ENCODE assay signal across 8 cellular contexts in genomic region chr6:45830441-45831139, GRCh38.
A peak's percentile ranks its signal among the peaks of the same experiment; 100 is the strongest.
DNase-seq lines count a peak whose midpoint lies in the region; ATAC-seq and TF ChIP-seq lines count a peak whose summit lies in the region.

No MANE protein-coding gene starts in this region.

- no peaks in the 10 kb centered on the region for H3K36me3 Mint-ChIP-seq in CD4-positive, CD25-positive, alpha-beta regulatory T cell
- no peaks in the 10 kb centered on the region for H3K36me3 Mint-ChIP-seq in natural killer cell

- peaks cover 3% of the 10 kb centered on the region for H3K27me3 ChIP-seq in CD4-positive, CD25-positive, alpha-beta regulatory T cell (ENCODE audit: control insufficient read depth, insufficient read depth, low read length)
- no peaks in the 10 kb centered on the region for H3K27me3 ChIP-seq in gastroesophageal sphincter

- intact Hi-C loops in natural killer cell (cut with micrococcal nuclease): no loop called here

- peak overlapping the region in 2 of 3 donors; percentile 11 to 57 for H3K27ac Mint-ChIP-seq in CD4-positive, CD25-positive, alpha-beta regulatory T cell
- peak overlapping the region in 1 of 2 donors; percentile 77 for H3K27ac Mint-ChIP-seq in natural killer cell

- no peak overlapping the region for H3K27ac ChIP-seq in CD4-positive, CD25-positive, alpha-beta regulatory T cell (ENCODE audit: insufficient read depth, low read length, poor library complexity, severe bottlenecking)
- H3K27ac ChIP-seq in gastroesophageal sphincter: no peak overlapping the region

- peak; percentile 54 to 64 for ATAC-seq in CD4-positive, CD25-positive, alpha-beta regulatory T cell (ENCODE audit: low read depth in 2 of 2)
- ATAC-seq in GM19372 (IDR thresholded peaks at IDR 0.05; ENCODE audit: low read depth, unreplicated experiment) (peak; percentile 91), HG03354 (IDR thresholded peaks at IDR 0.05; ENCODE audit: poor library complexity, severe bottlenecking, unreplicated experiment) (peak; percentile 95), natural killer cell (peak; percentile 61 to 85 (median 70)), gastroesophageal sphincter (no peak)

- peak in 2 of 3 donors; percentile 0 to 50 for DNase-seq in CD4-positive, CD25-positive, alpha-beta regulatory T cell
- DNase-seq in activated CD4-positive, alpha-beta T cell treated with anti-CD3 and anti-CD28 coated beads, Interleukin-2, amount 50 U/mL, for 24 hours (ENCODE audit: low read depth in 1 of 2, low spot score in 1 of 2): peak; percentile 5 to 15
- no peak for DNase-seq in natural killer cell
- DNase-seq in amniotic stem cell (lab: John Stamatoyannopoulos, UW): no peak
- DNase-seq in NCI-H1436 (lab: John Stamatoyannopoulos, UW): no peak

- H3K4me3 Mint-ChIP-seq in CD4-positive, CD25-positive, alpha-beta regulatory T cell: peak overlapping the region; percentile 30 to 86 (median 76)
- peak overlapping the region; percentile 19 for H3K4me3 Mint-ChIP-seq in natural killer cell

- H3K36me3 ChIP-seq in CD4-positive, CD25-positive, alpha-beta regulatory T cell (ENCODE audit: control insufficient read depth, insufficient read depth, low read length): no peaks in the 10 kb centered on the region
- H3K36me3 ChIP-seq in gastroesophageal sphincter: no peaks in the 10 kb centered on the region

- H3K9me3 Mint-ChIP-seq in CD4-positive, CD25-positive, alpha-beta regulatory T cell: peaks cover 0 to 3% (median 0%) of the 10 kb centered on the region in 7 donors
- no peaks in the 10 kb centered on the region for H3K9me3 Mint-ChIP-seq in natural killer cell

- H3K4me1 Mint-ChIP-seq in CD4-positive, CD25-positive, alpha-beta regulatory T cell: peaks cover 10 to 15% (median 13%) of the 10 kb centered on the region in 4 donors
- peaks cover 20 to 23% of the 10 kb centered on the region in 2 donors for H3K4me1 Mint-ChIP-seq in natural killer cell

- H3K4me1 ChIP-seq in CD4-positive, CD25-positive, alpha-beta regulatory T cell (ENCODE audit: control insufficient read depth, insufficient read depth, low read length, poor library complexity, severe bottlenecking): peaks cover 8% of the 10 kb centered on the region
- H3K4me1 ChIP-seq in gastroesophageal sphincter: no peaks in the 10 kb centered on the region

- TF ChIP-seq POLR2A in gastroesophageal sphincter (IDR thresholded peaks at IDR 0.05): no peak

- WGBS in gastroesophageal sphincter (ENCODE audit: low coverage in 1 of 2), 2 donors: 33 to 49% methylated on average over 4 to 9 of the region's 9 CpGs

- TF ChIP-seq CTCF in natural killer cell (IDR thresholded peaks at IDR 0.05): no peak
- no peak for TF ChIP-seq CTCF in gastroesophageal sphincter (IDR thresholded peaks at IDR 0.05)

- no peaks in the 10 kb centered on the region for H3K9me3 ChIP-seq in CD4-positive, CD25-positive, alpha-beta regulatory T cell (ENCODE audit: control insufficient read depth in 2 of 2, low read length in 2 of 2)
- peaks cover 0 to 7% (median 0%) of the 10 kb centered on the region in 3 donors for H3K9me3 ChIP-seq in gastroesophageal sphincter

- H3K27me3 Mint-ChIP-seq in CD4-positive, CD25-positive, alpha-beta regulatory T cell: peaks cover 9% of the 10 kb centered on the region
- H3K27me3 Mint-ChIP-seq in natural killer cell (ENCODE audit: low read depth in 2 of 2): peaks cover 8 to 15% of the 10 kb centered on the region in 2 donors

- TF ChIP-seq EP300 in gastroesophageal sphincter (IDR thresholded peaks at IDR 0.05): no peak

- peak overlapping the region; percentile 76 for H3K4me3 ChIP-seq in CD4-positive, CD25-positive, alpha-beta regulatory T cell (ENCODE audit: low read depth, low read length)
- no peak overlapping the region for H3K4me3 ChIP-seq in gastroesophageal sphincter

Comparison
In these comparisons a context has a peak if more than half of its experiments do, and no peak if none do; other contexts are left out.
1. DNase-seq: peak in CD4-positive, CD25-positive, alpha-beta regulatory T cell (2 of 3) and activated CD4-positive, alpha-beta T cell treated with anti-CD3 and anti-CD28 coated beads, Interleukin-2, amount 50 U/mL, for 24 hours (2 of 2); none in natural killer cell (single experiment), amniotic stem cell (single experiment) and NCI-H1436 (single experiment).